In genomic region chr22:44684506-44685383, GRCh38 we compare ENCODE assay signal across 8 cellular contexts. TPM values are rescaled to one million over a fixed set of nuclear protein-coding genes. Genes with fewer than 3 reads are reported as not detected.
A peak's percentile ranks its signal among the peaks of the same experiment; 100 is the strongest.
DNase-seq lines count a peak whose midpoint lies in the region; ATAC-seq and TF ChIP-seq lines count a peak whose summit lies in the region.

No MANE protein-coding gene starts in this region.

- no peak overlapping the region for H3K4me3 ChIP-seq in Jurkat, Clone E6-1 (ENCODE audit: low read length)
- H3K4me3 ChIP-seq in fibroblast of the aortic adventitia (ENCODE audit: low read depth, low read length), result no peak overlapping the region
- H3K4me3 ChIP-seq in testis, result no peak overlapping the region

- peak overlapping the region; percentile 42 for H3K4me3 Mint-ChIP-seq in activated T-helper 2 cell treated with anti-CD3 and anti-CD28 coated beads, Interferon-gamma antibody, Interleukin-2, Interleukin-4, amounts not matched to agents 10 μg/mL and 5 μg/mL and 100 μg/mL, durations not matched to agents 14 hours and 24 hours and 36 hours (ENCODE audit: low read depth)

- peak overlapping the region; percentile 91 for H3K27ac Mint-ChIP-seq in activated T-helper 2 cell treated with anti-CD3 and anti-CD28 coated beads, Interferon-gamma antibody, Interleukin-2, Interleukin-4, amounts not matched to agents 10 μg/mL and 5 μg/mL and 100 μg/mL, durations not matched to agents 14 hours and 24 hours and 36 hours

- POLR2A ChIA-PET in RWPE1 (lab: Yijun Ruan, JAX; ENCODE audit: low non-redundant PET), result no interaction called here

- ATAC-seq in GM21367 (IDR thresholded peaks at IDR 0.05; ENCODE audit: unreplicated experiment), result peak; percentile 44

- no peak for TF ChIP-seq POLR2A in testis (IDR thresholded peaks at IDR 0.05)

- H3K4me1 ChIP-seq in testis, result peaks cover 10% of the 10 kb centered on the region

- H3K9me3 Mint-ChIP-seq in activated T-helper 2 cell treated with anti-CD3 and anti-CD28 coated beads, Interferon-gamma antibody, Interleukin-2, Interleukin-4, amounts not matched to agents 10 μg/mL and 5 μg/mL and 100 μg/mL, durations not matched to agents 14 hours and 24 hours and 36 hours, result no peaks in the 10 kb centered on the region

- no peaks in the 10 kb centered on the region for H3K9me3 ChIP-seq in testis

- 53 to 58% methylated on average over 17 to 23 of the region's 23 CpGs for WGBS in testis, 2 donors

- intact Hi-C loops in activated T-helper 2 cell treated with anti-CD3 and anti-CD28 coated beads, Interferon-gamma antibody, Interleukin-2, Interleukin-4, amounts not matched to agents 10 μg/mL and 5 μg/mL and 100 μg/mL, durations not matched to agents 14 hours and 24 hours and 36 hours (cut with micrococcal nuclease), result no loop called here
- intact Hi-C loops in testis (cut with DNase I; ENCODE audit: low total_unique reads), result no loop called here

- no peaks in the 10 kb centered on the region for H3K27me3 Mint-ChIP-seq in activated T-helper 2 cell treated with anti-CD3 and anti-CD28 coated beads, Interferon-gamma antibody, Interleukin-2, Interleukin-4, amounts not matched to agents 10 μg/mL and 5 μg/mL and 100 μg/mL, durations not matched to agents 14 hours and 24 hours and 36 hours (ENCODE audit: low read depth)

- H3K36me3 Mint-ChIP-seq in activated T-helper 2 cell treated with anti-CD3 and anti-CD28 coated beads, Interferon-gamma antibody, Interleukin-2, Interleukin-4, amounts not matched to agents 10 μg/mL and 5 μg/mL and 100 μg/mL, durations not matched to agents 14 hours and 24 hours and 36 hours (ENCODE audit: low read depth), result peaks cover 3% of the 10 kb centered on the region

- TF ChIP-seq CTCF in RWPE1 (conservative IDR thresholded peaks at IDR 0.05; ENCODE audit: low read depth), result peak; percentile 74
- peak; percentile 99 for TF ChIP-seq CTCF in fibroblast of the aortic adventitia (IDR thresholded peaks at IDR 0.05; ENCODE audit: insufficient read depth, low read length)
- peak; percentile 74 to 89 (median 86) for TF ChIP-seq CTCF in testis (IDR thresholded peaks at IDR 0.05)

- no peaks in the 10 kb centered on the region for H3K36me3 ChIP-seq in testis (ENCODE audit: low read depth, missing control alignments)

- peaks cover 49% of the 10 kb centered on the region for H3K4me1 Mint-ChIP-seq in activated T-helper 2 cell treated with anti-CD3 and anti-CD28 coated beads, Interferon-gamma antibody, Interleukin-2, Interleukin-4, amounts not matched to agents 10 μg/mL and 5 μg/mL and 100 μg/mL, durations not matched to agents 14 hours and 24 hours and 36 hours (ENCODE audit: low read depth)

- CTCF ChIA-PET in RWPE1 (lab: Yijun Ruan, JAX), result interaction anchor here (0.6 to 1.4 kb wide), 9 partner anchors 11 to 291 kb away, joined by 3 to 6 read pairs (median 3); no protein-coding TSS in a partner anchor

- peak; percentile 63 for DNase-seq in COR-L47 (lab: John Stamatoyannopoulos, UW)
- peak; percentile 75 for DNase-seq in Jurkat, Clone E6-1 (ENCODE audit: low read depth, low spot score)
- peak; percentile 66 for DNase-seq in RWPE1 (ENCODE audit: low spot score)
- DNase-seq in activated T-helper 2 cell treated with anti-CD3 and anti-CD28 coated beads, Interferon-gamma antibody, Interleukin-2, Interleukin-4, amounts not matched to agents 10 μg/mL and 5 μg/mL and 100 μg/mL, durations not matched to agents 14 hours and 24 hours and 36 hours (ENCODE audit: low spot score), result peak; percentile 83
- DNase-seq in fibroblast of the aortic adventitia (ENCODE audit: low read depth), result peak; percentile 90
- DNase-seq in nucleus accumbens (lab: John Stamatoyannopoulos, UW), result peak in 37 of 56 donors; percentile 4 to 73 (median 36)
- peak; percentile 87 for DNase-seq in testis

- peak overlapping the region; percentile 72 for H3K27ac ChIP-seq in RWPE1
- H3K27ac ChIP-seq in testis, result no peak overlapping the region

- no peaks in the 10 kb centered on the region for H3K27me3 ChIP-seq in testis

RNA-seq across cellular contexts. Expression of gene PRR5, which starts 17.3 kb away (rescaled TPM):
- 19.0 TPM for polyA plus RNA-seq in Jurkat, Clone E6-1 (2012; ENCODE audit: insufficient read depth, insufficient read length)
- 19.8 TPM in 2 replicates for total RNA-seq in activated T-helper 2 cell treated with anti-CD3 and anti-CD28 coated beads, Interferon-gamma antibody, Interleukin-2, Interleukin-4, amounts not matched to agents 10 μg/mL and 5 μg/mL and 100 μg/mL, durations not matched to agents 14 hours and 24 hours and 36 hours
- total RNA-seq in fibroblast of the aortic adventitia (ENCODE audit: low replicate concordance) (1.8 and 8.2 TPM in 2 replicates), testis (10 to 100 TPM; 38.4 to 50.4 TPM)
- polyA plus RNA-seq in testis (ENCODE audit: insufficient read depth, low read depth, low replicate concordance), result 20.2 TPM

Comparison
In these comparisons a context has a peak if more than half of its experiments do, and no peak if none do; other contexts are left out.
1. DNase-seq: peak in every context shown above with its lines; median percentile 90 in fibroblast of the aortic adventitia; 87 in testis; 83 in activated T-helper 2 cell treated with anti-CD3 and anti-CD28 coated beads, Interferon-gamma antibody, Interleukin-2, Interleukin-4, amounts not matched to agents 10 μg/mL and 5 μg/mL and 100 μg/mL, durations not matched to agents 14 hours and 24 hours and 36 hours; 75 in Jurkat, Clone E6-1; 66 in RWPE1; 63 in COR-L47; 36 in nucleus accumbens.